15 cellular contexts compared by ENCODE assay signal in the genomic region with DNA sequence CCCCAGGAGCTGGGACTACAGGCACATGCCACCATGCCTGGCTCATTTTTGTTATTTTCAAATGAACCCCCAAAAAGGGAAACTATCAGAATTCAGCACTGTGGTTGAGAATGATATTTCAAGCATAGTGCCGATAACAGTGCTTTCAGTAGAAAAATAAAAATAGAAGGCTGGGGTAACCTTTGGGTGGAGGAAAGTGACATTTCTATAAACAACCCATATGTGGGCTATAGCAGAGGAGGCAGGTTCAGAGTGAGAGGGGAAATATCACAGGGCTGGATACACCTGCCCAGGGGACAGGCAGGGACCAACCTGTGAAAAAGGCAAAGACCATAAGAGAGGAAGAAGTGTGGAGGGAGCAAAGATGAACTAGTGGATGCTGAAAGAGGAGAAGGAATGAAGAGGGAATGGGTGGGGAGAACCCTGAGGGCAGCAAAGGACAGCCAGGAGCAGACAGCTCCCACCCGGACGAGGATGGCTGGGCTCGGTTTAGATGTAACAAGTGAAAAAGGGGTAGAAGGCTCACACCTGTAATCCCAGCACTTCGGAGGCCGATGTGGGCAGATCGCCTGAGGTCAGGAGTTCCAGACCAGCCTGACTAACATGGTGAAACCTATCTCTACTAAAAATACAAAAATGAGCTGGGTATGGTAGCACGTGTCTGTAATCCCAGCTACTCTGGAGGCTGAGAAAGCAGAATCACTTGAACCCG. TPM values are rescaled to one million over a fixed set of nuclear protein-coding genes. Genes with fewer than 3 reads are reported as not detected.
DNase-seq lines count a peak whose midpoint lies in the region; ATAC-seq, FAIRE-seq and TF ChIP-seq lines count a peak whose summit lies in the region.
"Had no signal": no experiment of that assay in that cellular context is flagged by ENCODE, and none has a peak within 500 bp of the region (broad histone marks: within the 10 kb centered on the region; RNA-seq: fewer than 3 reads in every experiment).

No MANE protein-coding gene starts in this region.

- intact Hi-C loops in psoas muscle (cut with DNase I) = no loop called here
- intact Hi-C loops in uterus (cut with DNase I; ENCODE audit: low total_unique reads) = no loop called here

- H3K4me2 ChIP-seq in BLaER1 = peak overlapping the region; percentile 72

- H3K9me3 Mint-ChIP-seq in effector memory CD8-positive, alpha-beta T cell = no peaks in the 10 kb centered on the region

- TF ChIP-seq POLR2A in uterus (IDR thresholded peaks at IDR 0.05) = no peak

- no peaks in the 10 kb centered on the region for H4K20me1 ChIP-seq in BLaER1

- peak; percentile 34 for ATAC-seq in HG03460 (IDR thresholded peaks at IDR 0.05; ENCODE audit: unreplicated experiment)
- ATAC-seq in effector memory CD8-positive, alpha-beta T cell (replicated peaks) = no peak
- no peak for ATAC-seq in HG03520 (IDR thresholded peaks at IDR 0.05; ENCODE audit: unreplicated experiment)
- ATAC-seq in psoas muscle = no peak

- no peaks in the 10 kb centered on the region for H3K27me3 Mint-ChIP-seq in effector memory CD8-positive, alpha-beta T cell

- no peaks in the 10 kb centered on the region for H3K9me3 ChIP-seq in BLaER1
- H3K9me3 ChIP-seq in psoas muscle = no peaks in the 10 kb centered on the region
- no peaks in the 10 kb centered on the region for H3K9me3 ChIP-seq in uterus
- H3K9me3 ChIP-seq: Caco-2, gastroesophageal sphincter had no signal

- no peak for DNase-seq in GM19239 (ENCODE audit: insufficient read length, low spot score)
- DNase-seq in effector memory CD8-positive, alpha-beta T cell = no peak
- no peak for DNase-seq in psoas muscle
- no peak for DNase-seq in NCI-H82 (lab: John Stamatoyannopoulos, UW)
- no peak for DNase-seq in uterus
- DNase-seq: activated naive CD4-positive, alpha-beta T cell treated with anti-CD3 and anti-CD28 coated beads, Interleukin-2, amount 50 U/mL, for 16 hours; Caco-2; NCI-H2227 treated with DMSO at 0.1 percent for 48 hours had no signal

- WGBS in psoas muscle, 3 donors = 82 to 95% (median 87%) methylated on average over 9 of the region's 9 CpGs

- H3K27me3 ChIP-seq in BLaER1 (no peaks in the 10 kb centered on the region), psoas muscle (ENCODE audit: insufficient read depth in 3 of 3, low read length in 2 of 3) (no peaks in the 10 kb centered on the region), uterus (no peaks in the 10 kb centered on the region)
- H3K27me3 ChIP-seq: gastroesophageal sphincter had no signal

- H3K4me3 Mint-ChIP-seq in effector memory CD8-positive, alpha-beta T cell = peak overlapping the region; percentile 59 to 79

- H3K36me3 ChIP-seq in BLaER1 (no peaks in the 10 kb centered on the region), psoas muscle (ENCODE audit: insufficient read depth in 1 of 2, low read depth in 1 of 2) (no peaks in the 10 kb centered on the region), uterus (no peaks in the 10 kb centered on the region)
- H3K36me3 ChIP-seq: gastroesophageal sphincter had no signal

- 0 out of 2 replicates have a peak overlapping the region, but pooled peaks have one; percentile 29 for H3K27ac ChIP-seq in BLaER1
- H3K27ac ChIP-seq in psoas muscle = no peak overlapping the region
- H3K27ac ChIP-seq in uterus = no peak overlapping the region
- H3K27ac ChIP-seq: gastroesophageal sphincter, SK-N-MC, VCaP had no signal

- H3K9ac ChIP-seq in BLaER1 = no peak overlapping the region

- peak overlapping the region; percentile 82 to 97 for H3K27ac Mint-ChIP-seq in effector memory CD8-positive, alpha-beta T cell

- H3K36me3 Mint-ChIP-seq in effector memory CD8-positive, alpha-beta T cell (ENCODE audit: insufficient read depth) = no peaks in the 10 kb centered on the region

- peaks cover 58 to 63% of the 10 kb centered on the region in 2 donors for H3K4me1 Mint-ChIP-seq in effector memory CD8-positive, alpha-beta T cell (ENCODE audit: low read depth in 2 of 2)

- H3K4me1 ChIP-seq in BLaER1 = peaks cover 92% of the 10 kb centered on the region
- no peaks in the 10 kb centered on the region for H3K4me1 ChIP-seq in psoas muscle
- no peaks in the 10 kb centered on the region for H3K4me1 ChIP-seq in uterus
- H3K4me1 ChIP-seq: Caco-2, gastroesophageal sphincter had no signal

- H3K4me3 ChIP-seq in BLaER1 (no peak overlapping the region), psoas muscle (no peak overlapping the region), uterus (no peak overlapping the region)
- H3K4me3 ChIP-seq: gastroesophageal sphincter, SK-N-MC had no signal

- peak; percentile 68 for FAIRE-seq in GM19239 (lab: Jason Lieb, UNC)
- FAIRE-seq: endometrium had no signal

- TF ChIP-seq CTCF in psoas muscle (IDR thresholded peaks at IDR 0.05) = no peak
- no peak for TF ChIP-seq CTCF in uterus (IDR thresholded peaks at IDR 0.05)

RNA-seq across cellular contexts. Expression of a gene that starts 56.5 kb away (rescaled TPM):
- 1 to 10 TPM; 3.0 to 8.3 (median 4.6) TPM for total RNA-seq in psoas muscle
- polyA plus RNA-seq in psoas muscle = 1 to 10 TPM; 2.4 to 4.4 (median 3.9) TPM
- total RNA-seq in uterus = 10 to 100 TPM; 13.3 to 63.0 (median 24.4) TPM
